Comparison of ENCODE assay signal across 2 cellular contexts in genomic region chr12:29455087-29455486, GRCh38.
TF ChIP-seq lines count a peak whose summit lies in the region.

No MANE protein-coding gene starts in this region.

TF ChIP-seq in SK-N-SH, 30 proteins besides CTCF, POLR2A, EP300 and RAD21 (continued from another document):
- TF ChIP-seq TAF1 (IDR thresholded peaks at IDR 0.05; ENCODE audit: borderline replicate concordance, low read depth, low read length) (no peak), USF2 (IDR thresholded peaks at IDR 0.05; ENCODE audit: borderline replicate concordance, low read depth, low read length) (no peak), REST (IDR thresholded peaks at IDR 0.05; ENCODE audit: low read depth, low read length) (no peak), NFIC (IDR thresholded peaks at IDR 0.05; ENCODE audit: borderline replicate concordance) (no peak), USF1 (IDR thresholded peaks at IDR 0.05; ENCODE audit: borderline replicate concordance, low read depth) (no peak), GABPA (IDR thresholded peaks at IDR 0.05; ENCODE audit: low read depth) (no peak), SIN3A (IDR thresholded peaks at IDR 0.05; ENCODE audit: borderline replicate concordance, low read depth, low read length) (no peak), CHD2 (IDR thresholded peaks at IDR 0.05; ENCODE audit: low read length, partially characterized antibody) (no peak), YY1 (IDR thresholded peaks at IDR 0.05; ENCODE audit: low read depth) (no peak), JUND (IDR thresholded peaks at IDR 0.05) (no peak), MAX (IDR thresholded peaks at IDR 0.05; ENCODE audit: low read depth) (no peak), IRF3 (IDR thresholded peaks at IDR 0.05; ENCODE audit: low read depth, low read length) (no peak), PBX3 (IDR thresholded peaks at IDR 0.05) (no peak), GATA2 (CRISPR knock-in tag; IDR thresholded peaks at IDR 0.05) (no peak), SMC3 (IDR thresholded peaks at IDR 0.05; ENCODE audit: low read depth, low read length) (no peak), MEF2A (IDR thresholded peaks at IDR 0.05; ENCODE audit: borderline replicate concordance, low read depth) (no peak), MXI1 (IDR thresholded peaks at IDR 0.05; ENCODE audit: low read depth, low read length) (no peak)

TF ChIP-seq in SK-N-SH treated with all-trans-retinoic acid at 6 μM for 48 hours, 23 proteins besides CTCF, POLR2A, EP300 and RAD21 (continued from another document):
- no peak for TF ChIP-seq POU6F1 (CRISPR knock-in tag; IDR thresholded peaks at IDR 0.05; ENCODE audit: borderline replicate concordance, low read depth)
- TF ChIP-seq GLIS3 (CRISPR knock-in tag; IDR thresholded peaks at IDR 0.05) = no peak
- TF ChIP-seq ZNF70 (CRISPR knock-in tag; IDR thresholded peaks at IDR 0.05) = no peak
- no peak for TF ChIP-seq SNAI2 (CRISPR knock-in tag; IDR thresholded peaks at IDR 0.05)
- TF ChIP-seq PPARA (CRISPR knock-in tag; IDR thresholded peaks at IDR 0.05; ENCODE audit: borderline replicate concordance) = no peak
